17 cellular contexts compared by ENCODE assay signal in the genomic region with DNA sequence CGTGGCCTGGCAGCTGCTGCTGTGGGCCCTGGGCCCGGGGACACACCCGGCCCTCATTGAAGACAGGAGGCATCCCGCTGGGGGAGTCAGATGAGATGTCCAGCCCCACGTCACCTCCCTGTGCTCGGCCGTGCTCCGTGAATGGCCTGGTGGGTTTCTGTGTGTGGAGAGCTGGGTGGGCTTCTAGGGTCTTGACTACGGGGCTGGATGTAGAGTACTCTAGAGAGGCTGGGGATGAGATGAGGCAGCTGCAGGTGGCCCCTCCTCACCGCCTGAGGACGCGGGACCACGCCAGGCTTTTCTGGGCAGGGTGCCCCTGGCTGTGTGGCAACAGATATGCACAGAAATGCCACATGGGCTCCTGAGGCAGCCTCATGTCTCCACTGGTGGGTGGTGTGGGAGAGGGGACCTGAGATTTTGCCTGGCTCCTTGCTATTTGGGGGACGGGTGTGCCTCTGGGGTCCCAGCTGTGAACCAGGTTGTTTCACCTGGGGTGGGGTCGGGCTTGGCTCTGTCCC. TPM values are rescaled to one million over a fixed set of nuclear protein-coding genes. Genes with fewer than 3 reads are reported as not detected.
DNase-seq lines count a peak whose midpoint lies in the region; ATAC-seq and TF ChIP-seq lines count a peak whose summit lies in the region.
"Had no signal": no experiment of that assay in that cellular context is flagged by ENCODE, and none has a peak within 500 bp of the region (broad histone marks: within the 10 kb centered on the region; RNA-seq: fewer than 3 reads in every experiment).

No MANE protein-coding gene starts in this region.

- H3K9me3 Mint-ChIP-seq in Caco-2 (ENCODE audit: unreplicated experiment) (peaks cover 16% of the 10 kb centered on the region), neural progenitor cell (peaks cover 24% of the 10 kb centered on the region)
- H3K9me3 Mint-ChIP-seq: CD4-positive, alpha-beta T cell had no signal

- H3K9ac ChIP-seq in HUES6 (ENCODE audit: low read length) (no peak overlapping the region), iPS-18a (ENCODE audit: low read length) (no peak overlapping the region), neural progenitor cell (no peak overlapping the region)

- H3K4me3 Mint-ChIP-seq in Caco-2 (ENCODE audit: unreplicated experiment) = peak overlapping the region; percentile 81
- H3K4me3 Mint-ChIP-seq in neural progenitor cell = peak overlapping the region; percentile 76
- H3K4me3 Mint-ChIP-seq: HFFc6 had no signal

- CTCF ChIA-PET in Caco-2 (lab: Charles Lee) = interaction anchor here (0.6 to 2.9 kb wide), 13 partner anchors 10 to 627 kb away, joined by 3 to 37 read pairs (median 4); no protein-coding TSS in a partner anchor

- POLR2A ChIA-PET in Caco-2 (lab: Charles Lee) = interaction anchor here (0.5 to 1.0 kb wide), 4 partner anchors 43 to 174 kb away, joined by 3 to 8 read pairs (median 4); partner anchors contain the start of gene GID8

- H3K36me3 Mint-ChIP-seq in Caco-2 (ENCODE audit: insufficient read depth, unreplicated experiment) (peaks cover 12% of the 10 kb centered on the region), neural progenitor cell (peaks cover 5% of the 10 kb centered on the region)

- TF ChIP-seq CTCF in Caco-2 (IDR thresholded peaks at IDR 0.05; ENCODE audit: insufficient read depth in 1 of 2, low read depth in 1 of 2, low read length in 1 of 2, severe bottlenecking in 1 of 2, unreplicated experiment in 1 of 2) = no peak
- no peak for TF ChIP-seq CTCF in neural progenitor cell (IDR thresholded peaks at IDR 0.05)

- no peaks in the 10 kb centered on the region for H4K20me1 ChIP-seq in neural progenitor cell (ENCODE audit: low read depth)

- no peak for ATAC-seq in GM18498 (IDR thresholded peaks at IDR 0.05; ENCODE audit: unreplicated experiment)
- no peak for ATAC-seq in HG03469 (IDR thresholded peaks at IDR 0.05; ENCODE audit: unreplicated experiment)
- no peak for ATAC-seq in GM21619 (IDR thresholded peaks at IDR 0.05; ENCODE audit: unreplicated experiment)
- ATAC-seq: A549 had no signal

- BruUV-seq in Caco-2 (replicated peaks; lab: Mats Ljungman, UMichigan) = no TSS peak

- H3K4me1 ChIP-seq in Caco-2 (peaks cover 55% of the 10 kb centered on the region), HUES6 (ENCODE audit: control insufficient read depth, insufficient read depth, low read length) (peaks cover 10% of the 10 kb centered on the region), iPS-18a (ENCODE audit: control insufficient read depth, low read depth, low read length) (peaks cover 11% of the 10 kb centered on the region), neural progenitor cell (peaks cover 13% of the 10 kb centered on the region)
- H3K4me1 ChIP-seq: A549 had no signal

- H3K27me3 ChIP-seq in Caco-2 (replicated peaks; ENCODE audit: control insufficient read depth, insufficient read depth, low read length) (no peaks in the 10 kb centered on the region), HUES6 (ENCODE audit: control insufficient read depth, insufficient read depth, low read length) (peaks cover 80% of the 10 kb centered on the region), iPS-18a (ENCODE audit: control insufficient read depth, insufficient read depth, low read length) (peaks cover 59% of the 10 kb centered on the region), neural progenitor cell (peaks cover 42% of the 10 kb centered on the region)

- H3K9me3 ChIP-seq in Caco-2 (peaks cover 10% of the 10 kb centered on the region), HUES6 (ENCODE audit: control insufficient read depth, insufficient read depth, low read depth, low read length) (peaks cover 8% of the 10 kb centered on the region; the same call in 1 of the 2 replicates), iPS-18a (ENCODE audit: control insufficient read depth, low read depth, low read length) (peaks cover 11% of the 10 kb centered on the region), neural progenitor cell (ENCODE audit: low read depth) (peaks cover 5% of the 10 kb centered on the region)

- intact Hi-C loops in Caco-2 (cut with micrococcal nuclease; ENCODE audit: unreplicated experiment) = loop anchor here (2.0 kb wide), 1 partner anchor 60 kb away; no protein-coding TSS in a partner anchor

- H3K4me1 Mint-ChIP-seq in Caco-2 (ENCODE audit: low read depth, unreplicated experiment) (peaks cover 49% of the 10 kb centered on the region), neural progenitor cell (peaks cover 31% of the 10 kb centered on the region)

- H3K27ac ChIP-seq in HUES6 (ENCODE audit: low read depth, low read length) (no peak overlapping the region), iPS-18a (ENCODE audit: low read length) (no peak overlapping the region), neural progenitor cell (no peak overlapping the region)
- H3K27ac ChIP-seq: A549 had no signal

- peak overlapping the region; percentile 68 for H3K4me2 ChIP-seq in neural progenitor cell
- H3K4me2 ChIP-seq: A549 had no signal

- DNase-seq in Caco-2 (no peak), neural progenitor cell (ENCODE audit: low spot score) (no peak)
- no peak for DNase-seq in effector CD8-positive, alpha-beta T cell (lab: John Stamatoyannopoulos, UW)
- DNase-seq: CD4-positive, alpha-beta T cell; DMS79; GDM1; HFFc6; Karpas-422; MM.1S; NCI-H2029; NCI-H510A treated with DMSO at 0.1 percent for 48 hours had no signal

- peak overlapping the region; percentile 83 for H2AFZ ChIP-seq in neural progenitor cell (replicated peaks)

- peaks cover 15% of the 10 kb centered on the region for H3F3A ChIP-seq in neural progenitor cell (ENCODE audit: low read depth)

- H3K79me2 ChIP-seq in neural progenitor cell (ENCODE audit: low read depth) = no peaks in the 10 kb centered on the region

- peak overlapping the region; percentile 81 for H3K27ac Mint-ChIP-seq in Caco-2 (ENCODE audit: unreplicated experiment)
- peak overlapping the region; percentile 61 for H3K27ac Mint-ChIP-seq in neural progenitor cell
- H3K27ac Mint-ChIP-seq: CD4-positive, alpha-beta T cell; HFFc6 had no signal

- H3K27me3 Mint-ChIP-seq in Caco-2 (ENCODE audit: insufficient read depth, unreplicated experiment) = no peaks in the 10 kb centered on the region
- H3K27me3 Mint-ChIP-seq in neural progenitor cell (ENCODE audit: insufficient read depth, low read depth) = peaks cover 35% of the 10 kb centered on the region

- H3K4me3 ChIP-seq in Caco-2 (ENCODE audit: low read depth, low read length) (peak overlapping the region; percentile 36), HUES6 (ENCODE audit: low read depth, low read length) (peak overlapping the region; percentile 19; the same call in 1 of the 2 replicates), iPS-18a (ENCODE audit: low read length) (peak overlapping the region; percentile 22), neural progenitor cell (no peak overlapping the region)
- H3K4me3 ChIP-seq: A549 had no signal

- no peaks in the 10 kb centered on the region; the same call in 1 of the 2 replicates for H3K36me3 ChIP-seq in Caco-2 (ENCODE audit: control insufficient read depth, insufficient read depth, low read length)
- H3K36me3 ChIP-seq in HUES6 (ENCODE audit: control insufficient read depth, insufficient read depth, low read length) = no peaks in the 10 kb centered on the region
- no peaks in the 10 kb centered on the region for H3K36me3 ChIP-seq in iPS-18a (ENCODE audit: control insufficient read depth, low read depth, low read length)
- no peaks in the 10 kb centered on the region for H3K36me3 ChIP-seq in neural progenitor cell

RNA-seq across cellular contexts. Expression of gene BHLHE23, which starts 8.4 kb away (rescaled TPM):
- total RNA-seq in Caco-2 (2022) = 0.49 and 0.95 TPM in 2 replicates
- total RNA-seq in neural progenitor cell (ENCODE audit: low replicate concordance) = 0.22 TPM in 1 of 2 replicates, not detected in the other
- total RNA-seq: CD4-positive, alpha-beta T cell; HFFc6 had no signal
